11 cellular contexts compared by ENCODE assay signal in genomic region chr1:211938473-211939080, GRCh38.
DNase-seq lines count a peak whose midpoint lies in the region; ATAC-seq, FAIRE-seq and TF ChIP-seq lines count a peak whose summit lies in the region.
"Had no signal": no experiment of that assay in that cellular context is flagged by ENCODE, and none has a peak within 500 bp of the region (broad histone marks: within the 10 kb centered on the region; RNA-seq: fewer than 3 reads in every experiment).

No MANE protein-coding gene starts in this region.

- intact Hi-C loops in HepG2 (cut with micrococcal nuclease; ENCODE audit: unreplicated experiment) = no loop called here

- no peak for TF ChIP-seq POLR2A in HepG2 (IDR thresholded peaks at IDR 0.05; ENCODE audit: insufficient read depth in 1 of 2, low read depth in 2 of 2, low read length in 2 of 2)

- H3K4me2 ChIP-seq in HepG2 (ENCODE audit: low read depth, low read length) = no peak overlapping the region

- CTCF ChIA-PET in HepG2 (lab: Yijun Ruan, JAX; ENCODE audit: low intra/inter-chr PET ratio, low total read pairs) = no interaction called here

- H3K9me3 ChIP-seq in HepG2 (ENCODE audit: low read length) = no peaks in the 10 kb centered on the region

- no peak for TF ChIP-seq EP300 in HepG2 (IDR thresholded peaks at IDR 0.05; ENCODE audit: low read depth in 2 of 2, low read length in 2 of 2)
- no peak for TF ChIP-seq EP300 in HepG2 (CRISPR knock-in tag; IDR thresholded peaks at IDR 0.05; ENCODE audit: borderline replicate concordance)

- H3K79me2 ChIP-seq in HepG2 (ENCODE audit: insufficient read depth, low read length) = no peaks in the 10 kb centered on the region

- ATAC-seq in GM21515 (IDR thresholded peaks at IDR 0.05; ENCODE audit: unreplicated experiment) (peak; percentile 40), HepG2 (no peak)

- TF ChIP-seq CTCF in HepG2 (CRISPR knock-in tag; IDR thresholded peaks at IDR 0.05) = no peak

- 97% methylated on average over 3 of the region's 3 CpGs for WGBS in HepG2 (ENCODE audit: low lambda C conversion rate)

- peak overlapping the region; percentile 5 for H3K4me3 Mint-ChIP-seq in T-helper 1 cell treated with Interleukin-12 subunit alpha and Interleukin-12 subunit beta and Interleukin-4 antibody, amounts not matched to agents 30 μg/mL and 1 μg/mL, for 36 hours

- no peaks in the 10 kb centered on the region for H3K4me1 ChIP-seq in HepG2 (ENCODE audit: insufficient read depth, low read length)

- no peaks in the 10 kb centered on the region for H3K27me3 ChIP-seq in HepG2 (ENCODE audit: control insufficient read depth in 1 of 2, insufficient read depth in 2 of 2, low read length in 2 of 2)
- H3K27me3 ChIP-seq: cardiac muscle cell had no signal

- peaks cover 25% of the 10 kb centered on the region for H3K4me1 Mint-ChIP-seq in T-helper 1 cell treated with Interleukin-12 subunit alpha and Interleukin-12 subunit beta and Interleukin-4 antibody, amounts not matched to agents 30 μg/mL and 1 μg/mL, for 36 hours (ENCODE audit: low read depth)

- peaks cover 4% of the 10 kb centered on the region for H3K27me3 Mint-ChIP-seq in T-helper 1 cell treated with Interleukin-12 subunit alpha and Interleukin-12 subunit beta and Interleukin-4 antibody, amounts not matched to agents 30 μg/mL and 1 μg/mL, for 36 hours (ENCODE audit: low read depth)

- H3K36me3 Mint-ChIP-seq in T-helper 1 cell treated with Interleukin-12 subunit alpha and Interleukin-12 subunit beta and Interleukin-4 antibody, amounts not matched to agents 30 μg/mL and 1 μg/mL, for 36 hours (ENCODE audit: low read depth) = peaks cover 23% of the 10 kb centered on the region

- H4K20me1 ChIP-seq in HepG2 (ENCODE audit: insufficient read depth, low read length) = no peaks in the 10 kb centered on the region

- no peak overlapping the region for H3K27ac ChIP-seq in HepG2 (ENCODE audit: extremely low read length, insufficient read depth, low read length)
- H3K27ac ChIP-seq: cardiac muscle cell, SK-N-MC had no signal

- POLR2A ChIA-PET in HepG2 (lab: Yijun Ruan, JAX) = no interaction called here

- no peak for TF ChIP-seq RAD21 in HepG2 (CRISPR knock-in tag; IDR thresholded peaks at IDR 0.05)

- no peaks in the 10 kb centered on the region for H3K9me3 Mint-ChIP-seq in T-helper 1 cell treated with Interleukin-12 subunit alpha and Interleukin-12 subunit beta and Interleukin-4 antibody, amounts not matched to agents 30 μg/mL and 1 μg/mL, for 36 hours

- no TSS peak for BruUV-seq in HepG2 (replicated peaks; lab: Mats Ljungman, UMichigan)

- DNase-seq in CD1c-positive myeloid dendritic cell (ENCODE audit: extremely low spot score) = peak; percentile 35
- DNase-seq in HepG2 (ENCODE audit: low spot score) = no peak
- DNase-seq in NCI-H146 (lab: John Stamatoyannopoulos, UW) = no peak
- no peak for DNase-seq in HTR-8/SVneo (ENCODE audit: insufficient read length, low spot score)
- DNase-seq in kidney tubule cell (ENCODE audit: low spot score) = no peak
- no peak for DNase-seq in SKM-1 (lab: John Stamatoyannopoulos, UW; ENCODE audit: unreplicated experiment)
- DNase-seq: GF-D8 had no signal

- no peak overlapping the region for H3K4me3 ChIP-seq in HepG2 (replicated peaks in 1 of 3; ENCODE audit: insufficient read depth in 1 of 3, low read depth in 2 of 3, low read length in 3 of 3)
- H3K4me3 ChIP-seq: cardiac muscle cell, SK-N-MC had no signal

- in situ Hi-C loops in HepG2 (cut with HindIII; ENCODE audit: extremely low pct_ligation_motif_present, low pct_unique_long_range_greater_than_20kb) = no loop called here

- H3K9ac ChIP-seq in HepG2 (ENCODE audit: insufficient read depth, low read depth, low read length) = no peak overlapping the region

- H3K27ac Mint-ChIP-seq in T-helper 1 cell treated with Interleukin-12 subunit alpha and Interleukin-12 subunit beta and Interleukin-4 antibody, amounts not matched to agents 30 μg/mL and 1 μg/mL, for 36 hours = peak overlapping the region; percentile 26

- no peak for FAIRE-seq in HepG2 (lab: Jason Lieb, UNC)
- no peak for FAIRE-seq in HTR-8/SVneo (lab: Jason Lieb, UNC)

- no peak overlapping the region for H2AFZ ChIP-seq in HepG2 (ENCODE audit: low read length)

- H3K36me3 ChIP-seq in HepG2 (replicated peaks in 1 of 2; ENCODE audit: control insufficient read depth in 1 of 2, insufficient read depth in 2 of 2, low read length in 2 of 2) = no peaks in the 10 kb centered on the region; a peak in 1 of 5 replicates
- H3K36me3 ChIP-seq: cardiac muscle cell had no signal

TF ChIP-seq in HepG2, 621 proteins besides CTCF, POLR2A, EP300 and RAD21:
- TF ChIP-seq MXI1 (IDR thresholded peaks at IDR 0.05; ENCODE audit: borderline replicate concordance, low read depth, low read length) = no peak
- TF ChIP-seq AGO2 (optimal IDR thresholded peaks at IDR 0.05; ENCODE audit: low read depth, low read length) = peak; percentile 41
